1 cellular context compared by ENCODE assay signal in genomic region chr16:50245417-50246298, GRCh38.
A peak's percentile ranks its signal among the peaks of the same experiment; 100 is the strongest.
TF ChIP-seq lines count a peak whose summit lies in the region.

No MANE protein-coding gene starts in this region.

TF ChIP-seq in HEK293, 187 proteins besides CTCF, POLR2A, EP300 and RAD21 (continued from another document):
- TF ChIP-seq ZNF488 (tag by site-specific recombination; IDR thresholded peaks at IDR 0.05), result no peak
- peak; percentile 73; the same call in 1 of the 2 replicates for TF ChIP-seq ZNF777 (tag by site-specific recombination; IDR thresholded peaks at IDR 0.05; ENCODE audit: borderline replicate concordance)
- TF ChIP-seq ZFP41 (tag by site-specific recombination; IDR thresholded peaks at IDR 0.05; ENCODE audit: borderline replicate concordance), result no peak
